In the genomic region with DNA sequence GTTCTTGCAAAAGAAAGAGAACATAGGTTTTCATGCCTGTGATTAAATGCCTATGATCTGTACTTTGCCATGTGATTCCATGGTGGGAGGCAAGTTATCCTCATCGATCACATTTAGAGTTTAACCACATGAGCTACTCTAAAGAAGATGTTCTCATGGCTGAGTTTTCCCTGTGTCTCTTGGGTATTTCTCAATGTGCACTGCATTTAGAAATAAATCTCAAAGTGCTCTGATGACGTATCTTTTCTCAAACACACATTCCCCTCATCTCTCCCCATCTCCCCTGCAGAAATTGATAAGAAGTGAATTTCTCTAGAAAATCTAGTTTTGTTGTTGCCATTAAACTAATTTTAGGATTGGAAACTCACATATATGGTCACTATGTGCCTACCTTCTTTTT, we compare ENCODE assay signal across 24 cellular contexts.
"Had no signal": no experiment of that assay in that cellular context is flagged by ENCODE, and none has a peak within 500 bp of the region (broad histone marks: within the 10 kb centered on the region; RNA-seq: fewer than 3 reads in every experiment).

No MANE protein-coding gene starts in this region.

- H3K9ac ChIP-seq: neural progenitor cell had no signal

- H3K36me3 ChIP-seq: heart right ventricle, lower lobe of right lung, neural progenitor cell, ovary, right atrium auricular region, suprapubic skin, thoracic aorta, tibial artery, upper lobe of right lung had no signal

- H3K4me3 ChIP-seq: heart right ventricle, hepatocyte, lower lobe of right lung, neural progenitor cell, ovary, right atrium auricular region, suprapubic skin, thoracic aorta, tibial artery, upper lobe of right lung had no signal

- H3K27me3 ChIP-seq: heart right ventricle, hepatocyte, neural progenitor cell, ovary, right atrium auricular region, suprapubic skin, tibial artery, upper lobe of right lung had no signal

- H3K9me3 ChIP-seq: heart right ventricle, lower lobe of right lung, ovary, right atrium auricular region, suprapubic skin, thoracic aorta, tibial artery, upper lobe of right lung had no signal

- H3K4me1 ChIP-seq: lower lobe of right lung, neural progenitor cell, suprapubic skin, upper lobe of right lung had no signal

- H2AFZ ChIP-seq: hepatocyte, neural progenitor cell had no signal

- H3K27ac ChIP-seq: hepatocyte, neural progenitor cell, ovary, suprapubic skin, tibial artery had no signal

- DNase-seq: heart right ventricle; islet precursor cell; left ventricle myocardium superior; lower lobe of right lung; mammary epithelial cell; mesendoderm; naive B cell; natural killer cell; nephron progenitor cell; ovary; stimulated activated CD4-positive, alpha-beta T cell treated with anti-CD3 and anti-CD28 coated beads, Interleukin-12 subunit alpha, Interleukin-12 subunit beta, amount 100 ng/mL, for 4 hours; stimulated activated CD4-positive, alpha-beta T cell treated with anti-CD3 and anti-CD28 coated beads, Interleukin-15, amount 100 ng/mL, for 24 hours; stimulated activated CD4-positive, alpha-beta T cell treated with anti-CD3 and anti-CD28 coated beads, Interleukin-2, amount 100 ng/mL, for 24 hours; stimulated activated CD4-positive, alpha-beta T cell treated with anti-CD3 and anti-CD28 coated beads, Interleukin-4, amount 100 ng/mL, for 1 hour; stimulated activated naive CD4-positive, alpha-beta T cell; tibial artery; trophoblast cell; upper lobe of right lung had no signal

- FAIRE-seq: urothelium cell line had no signal

- H3K4me2 ChIP-seq: hepatocyte, neural progenitor cell had no signal
